ENCODE assay signal across 1 cellular context in the genomic region with DNA sequence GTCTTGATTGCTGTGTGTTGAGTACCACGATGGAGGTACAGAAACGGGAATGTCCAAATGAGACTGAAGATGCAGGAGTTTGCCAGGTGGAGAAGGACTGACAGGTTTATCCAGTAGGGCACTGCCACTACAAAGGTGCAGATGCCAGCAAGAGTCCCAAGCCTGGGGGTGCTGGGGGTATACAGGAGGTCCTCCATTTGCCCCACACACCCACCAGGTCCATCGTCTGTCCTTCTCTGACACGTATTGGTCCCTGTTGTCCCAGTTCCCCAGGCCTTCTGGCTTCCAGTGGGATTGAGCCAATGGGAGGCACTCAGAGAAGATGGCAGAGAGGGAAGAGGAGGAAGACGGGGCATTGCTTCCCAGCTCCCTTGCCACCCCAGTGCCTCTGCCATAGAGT.
TF ChIP-seq lines count a peak whose summit lies in the region.

No MANE protein-coding gene starts in this region.

TF ChIP-seq in H1, 55 proteins besides CTCF, POLR2A, EP300 and RAD21:
- TF ChIP-seq POLR2AphosphoS5 (IDR thresholded peaks at IDR 0.05; ENCODE audit: low read depth, low read length): peak; percentile 69
- no peak for TF ChIP-seq USF2 (IDR thresholded peaks at IDR 0.05; ENCODE audit: low read length)
